Comparison of ENCODE assay signal across 26 cellular contexts in the genomic region with DNA sequence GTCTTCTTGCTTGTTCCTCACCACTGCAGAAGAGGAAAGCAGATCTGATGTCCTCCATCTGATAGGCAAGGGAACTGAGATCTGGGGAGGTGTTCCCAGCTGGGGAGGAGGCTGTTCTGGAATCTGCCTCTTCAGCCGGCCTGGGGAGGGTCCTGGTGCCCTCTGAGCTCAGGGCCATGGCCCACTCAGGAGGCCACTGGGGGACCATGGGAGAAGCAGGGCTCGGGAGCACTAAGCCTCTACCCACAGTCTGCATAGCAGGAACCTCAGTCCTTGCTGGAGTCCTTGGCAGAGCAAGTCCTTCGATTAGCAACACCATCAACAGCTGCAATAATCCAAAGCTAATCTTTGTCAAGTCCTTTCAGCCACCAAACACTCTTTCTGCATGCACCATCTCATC.
"Had no signal": no experiment of that assay in that cellular context is flagged by ENCODE, and none has a peak within 500 bp of the region (broad histone marks: within the 10 kb centered on the region; RNA-seq: fewer than 3 reads in every experiment).

No MANE protein-coding gene starts in this region.

- H2AFZ ChIP-seq: PC-9 had no signal

- H3K4me1 ChIP-seq: ascending aorta, body of pancreas had no signal

- H3K27me3 ChIP-seq: ascending aorta, body of pancreas had no signal

- H3K4me3 ChIP-seq: ascending aorta, body of pancreas, PC-9 had no signal

- H3K27ac ChIP-seq: ascending aorta, body of pancreas, PC-9 had no signal

- ATAC-seq: activated CD8-positive, alpha-beta T cell treated with anti-CD3 and anti-CD28 coated beads, Interleukin-2, amount 10 ng/mL, durations not matched to agents 7 days and 5 days; activated naive CD4-positive, alpha-beta T cell treated with anti-CD3 and anti-CD28 coated beads, Interleukin-2, amount 50 U/mL, for 72 hours; activated naive CD8-positive, alpha-beta T cell treated with anti-CD3 and anti-CD28 coated beads, Interleukin-2, amount 50 U/mL, for 24 hours; body of pancreas; T-helper 17 cell; WTC11 had no signal

- H3K9me3 ChIP-seq: ascending aorta, body of pancreas had no signal

- H3K36me3 ChIP-seq: ascending aorta had no signal

- H3K4me2 ChIP-seq: PC-9 had no signal

- DNase-seq: activated CD4-positive, alpha-beta T cell treated with anti-CD3 and anti-CD28 coated beads for 48 hours; activated CD4-positive, alpha-beta T cell treated with anti-CD3 and anti-CD28 coated beads, Interleukin-2, amount 50 U/mL, for 4 hours; activated CD4-positive, CD25-positive, alpha-beta regulatory T cell treated with anti-CD3 and anti-CD28 coated beads, Interleukin-2, amount 50 U/mL, for 72 hours; activated CD8-positive, alpha-beta memory T cell treated with anti-CD3 and anti-CD28 coated beads, Interleukin-2, amount 50 U/mL, for 48 hours; activated CD8-positive, alpha-beta T cell treated with anti-CD3 and anti-CD28 coated beads, Interleukin-2, amount 10 ng/mL, durations not matched to agents 7 days and 5 days; activated effector memory CD4-positive, alpha-beta T cell treated with anti-CD3 and anti-CD28 coated beads, Interleukin-2, amount 50 U/mL, for 16 hours; activated naive CD4-positive, alpha-beta T cell treated with Interleukin-2 at 50 U/mL for 16 hours; activated naive CD8-positive, alpha-beta T cell treated with anti-CD3 and anti-CD28 coated beads, Interleukin-2, amount 50 U/mL, for 24 hours; activated T-cell treated with anti-CD3 and anti-CD28 coated beads, Interleukin-2, amount 50 U/mL, for 1 hour; amniotic stem cell; body of pancreas; NCI-H1105; NCI-H1436; NCI-H1694 treated with DMSO at 0.1 percent for 48 hours; NCI-H2029 treated with DMSO at 0.1 percent for 48 hours; NCI-H345; NCI-H510A; NCI-H526 treated with DMSO at 0.1 percent for 48 hours; NCI-H82; PC-9; SHP77 treated with DMSO at 0.1 percent for 48 hours; T-helper 17 cell; T-helper 9 cell had no signal
